9 cellular contexts compared by ENCODE assay signal in the genomic region with DNA sequence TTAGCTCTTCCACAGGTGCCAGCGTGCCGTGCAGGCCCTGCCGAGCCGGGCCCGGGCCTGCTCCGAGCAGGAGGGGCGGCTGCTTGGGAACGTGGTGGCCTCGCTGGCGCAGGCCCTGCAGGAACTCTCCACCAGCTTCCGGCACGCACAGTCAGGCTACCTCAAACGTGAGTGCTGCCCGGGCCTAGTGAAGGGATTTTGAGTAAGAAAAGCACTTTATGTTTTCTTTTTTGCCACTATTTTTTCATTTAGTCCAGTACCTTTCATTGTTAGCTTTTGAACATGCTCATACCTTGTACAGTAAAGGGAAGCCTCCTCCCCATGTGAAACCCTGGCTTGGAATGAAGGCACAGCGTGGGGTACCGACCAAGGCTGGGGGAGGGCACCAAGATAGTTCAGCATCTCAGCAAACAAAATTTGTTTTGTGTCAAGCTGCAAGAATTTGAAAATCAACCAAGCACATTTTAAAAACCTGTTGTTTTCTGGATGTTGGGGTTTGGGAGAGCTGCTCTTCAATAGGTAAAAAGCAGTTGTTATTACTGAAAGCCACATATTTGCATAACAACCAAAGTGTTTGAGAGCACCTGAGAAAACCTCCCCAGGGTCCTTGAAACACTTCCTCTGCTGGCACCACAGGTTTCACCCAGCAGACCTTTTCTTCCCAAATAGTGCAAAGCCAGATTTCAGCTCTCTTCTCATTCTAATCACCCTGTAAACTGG.
DNase-seq lines count a peak whose midpoint lies in the region; ATAC-seq and TF ChIP-seq lines count a peak whose summit lies in the region.
"Had no signal": no experiment of that assay in that cellular context is flagged by ENCODE, and none has a peak within 500 bp of the region (broad histone marks: within the 10 kb centered on the region; RNA-seq: fewer than 3 reads in every experiment).

No MANE protein-coding gene starts in this region.

- in situ Hi-C loops in GM13977 (cut with MboI; ENCODE audit: low pct_unique_long_range_greater_than_20kb, low sequenced_read_pairs, unreplicated experiment) = no loop called here

- peak; percentile 62 for DNase-seq in GM13977 (ENCODE audit: low spot score)
- DNase-seq in iPS DF 6.9 (ENCODE audit: low read depth, low spot score) = no peak
- DNase-seq in UCSD-AML1 (lab: John Stamatoyannopoulos, UW; ENCODE audit: unreplicated experiment) = no peak
- DNase-seq in stimulated activated naive CD4-positive, alpha-beta T cell (lab: John Stamatoyannopoulos, UW) = no peak
- DNase-seq in activated CD8-positive, alpha-beta memory T cell treated with anti-CD3 and anti-CD28 coated beads, Interleukin-2, amount 50 U/mL, for 48 hours = no peak
- DNase-seq: CD8-positive, alpha-beta T cell had no signal

- H3K27me3 ChIP-seq in iPS DF 6.9 (ENCODE audit: control insufficient read depth, insufficient read depth, low read length) = no peaks in the 10 kb centered on the region

- no CpG with 5 or more reads among the region's 16 CpGs for WGBS in iPS DF 6.9 (ENCODE audit: insufficient coverage, insufficient read length)

- ATAC-seq in GM21515 (IDR thresholded peaks at IDR 0.05; ENCODE audit: unreplicated experiment) (peak; percentile 91), HG03457 (IDR thresholded peaks at IDR 0.05; ENCODE audit: unreplicated experiment) (peak; percentile 64), GM19023 (IDR thresholded peaks at IDR 0.05; ENCODE audit: unreplicated experiment) (no peak)
- ATAC-seq: CD8-positive, alpha-beta T cell had no signal

- H3K27ac ChIP-seq in iPS DF 6.9 (ENCODE audit: low read length) = peak overlapping the region; percentile 22

- TF ChIP-seq CTCF in GM13977 (IDR thresholded peaks at IDR 0.05; ENCODE audit: extremely low read depth, insufficient read depth, missing control alignments) = no peak

- no peaks in the 10 kb centered on the region for H3K36me3 ChIP-seq in iPS DF 6.9 (ENCODE audit: control insufficient read depth, insufficient read depth, low read length)

- H3K4me3 ChIP-seq in iPS DF 6.9 (ENCODE audit: low read length) = no peak overlapping the region

- peaks cover 8% of the 10 kb centered on the region for H3K4me1 ChIP-seq in iPS DF 6.9 (ENCODE audit: control insufficient read depth, insufficient read depth, low read length)

- H3K9me3 ChIP-seq in iPS DF 6.9 (ENCODE audit: control insufficient read depth, insufficient read depth, low read length) = no peaks in the 10 kb centered on the region
